ENCODE assay signal across 1 cellular context in genomic region chr12:12445882-12446181, GRCh38.
TF ChIP-seq lines count a peak whose summit lies in the region.

No MANE protein-coding gene starts in this region.

TF ChIP-seq in GM23338, 12 proteins besides CTCF, POLR2A, EP300 and RAD21 (continued from another document):
- TF ChIP-seq ZNF462 (CRISPR knock-in tag; IDR thresholded peaks at IDR 0.05) = no peak
- TF ChIP-seq NANOG (IDR thresholded peaks at IDR 0.05; ENCODE audit: borderline replicate concordance) = no peak
- TF ChIP-seq ZNF331 (CRISPR knock-in tag; IDR thresholded peaks at IDR 0.05; ENCODE audit: low read depth) = no peak
- TF ChIP-seq ETS1 (IDR thresholded peaks at IDR 0.05) = no peak
